In the genomic region with DNA sequence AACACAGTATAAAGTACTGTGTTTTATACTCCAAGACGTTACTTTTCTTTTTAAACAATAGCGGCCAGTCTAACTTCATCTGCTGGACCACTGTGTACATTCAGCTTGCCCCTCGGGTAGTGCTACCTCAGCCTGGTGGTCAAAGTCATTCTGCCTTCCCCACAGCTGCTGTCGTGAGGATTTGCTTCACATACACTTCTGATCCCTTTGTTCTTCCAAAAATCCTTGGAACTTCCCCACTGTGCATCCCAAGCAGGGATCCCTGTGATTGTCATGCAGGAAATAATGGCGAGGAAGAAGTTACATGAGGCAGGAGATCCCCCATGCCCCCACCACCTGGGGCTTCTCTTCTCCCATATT, we compare ENCODE assay signal across 1 cellular context.
TF ChIP-seq lines count a peak whose summit lies in the region.

No MANE protein-coding gene starts in this region.

TF ChIP-seq in GM23338, 12 proteins besides CTCF, POLR2A, EP300 and RAD21:
- TF ChIP-seq, protein P1, sequence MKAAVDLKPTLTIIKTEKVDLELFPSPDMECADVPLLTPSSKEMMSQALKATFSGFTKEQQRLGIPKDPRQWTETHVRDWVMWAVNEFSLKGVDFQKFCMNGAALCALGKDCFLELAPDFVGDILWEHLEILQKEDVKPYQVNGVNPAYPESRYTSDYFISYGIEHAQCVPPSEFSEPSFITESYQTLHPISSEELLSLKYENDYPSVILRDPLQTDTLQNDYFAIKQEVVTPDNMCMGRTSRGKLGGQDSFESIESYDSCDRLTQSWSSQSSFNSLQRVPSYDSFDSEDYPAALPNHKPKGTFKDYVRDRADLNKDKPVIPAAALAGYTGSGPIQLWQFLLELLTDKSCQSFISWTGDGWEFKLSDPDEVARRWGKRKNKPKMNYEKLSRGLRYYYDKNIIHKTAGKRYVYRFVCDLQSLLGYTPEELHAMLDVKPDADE (IDR thresholded peaks at IDR 0.05) = no peak
- TF ChIP-seq, protein P2, sequence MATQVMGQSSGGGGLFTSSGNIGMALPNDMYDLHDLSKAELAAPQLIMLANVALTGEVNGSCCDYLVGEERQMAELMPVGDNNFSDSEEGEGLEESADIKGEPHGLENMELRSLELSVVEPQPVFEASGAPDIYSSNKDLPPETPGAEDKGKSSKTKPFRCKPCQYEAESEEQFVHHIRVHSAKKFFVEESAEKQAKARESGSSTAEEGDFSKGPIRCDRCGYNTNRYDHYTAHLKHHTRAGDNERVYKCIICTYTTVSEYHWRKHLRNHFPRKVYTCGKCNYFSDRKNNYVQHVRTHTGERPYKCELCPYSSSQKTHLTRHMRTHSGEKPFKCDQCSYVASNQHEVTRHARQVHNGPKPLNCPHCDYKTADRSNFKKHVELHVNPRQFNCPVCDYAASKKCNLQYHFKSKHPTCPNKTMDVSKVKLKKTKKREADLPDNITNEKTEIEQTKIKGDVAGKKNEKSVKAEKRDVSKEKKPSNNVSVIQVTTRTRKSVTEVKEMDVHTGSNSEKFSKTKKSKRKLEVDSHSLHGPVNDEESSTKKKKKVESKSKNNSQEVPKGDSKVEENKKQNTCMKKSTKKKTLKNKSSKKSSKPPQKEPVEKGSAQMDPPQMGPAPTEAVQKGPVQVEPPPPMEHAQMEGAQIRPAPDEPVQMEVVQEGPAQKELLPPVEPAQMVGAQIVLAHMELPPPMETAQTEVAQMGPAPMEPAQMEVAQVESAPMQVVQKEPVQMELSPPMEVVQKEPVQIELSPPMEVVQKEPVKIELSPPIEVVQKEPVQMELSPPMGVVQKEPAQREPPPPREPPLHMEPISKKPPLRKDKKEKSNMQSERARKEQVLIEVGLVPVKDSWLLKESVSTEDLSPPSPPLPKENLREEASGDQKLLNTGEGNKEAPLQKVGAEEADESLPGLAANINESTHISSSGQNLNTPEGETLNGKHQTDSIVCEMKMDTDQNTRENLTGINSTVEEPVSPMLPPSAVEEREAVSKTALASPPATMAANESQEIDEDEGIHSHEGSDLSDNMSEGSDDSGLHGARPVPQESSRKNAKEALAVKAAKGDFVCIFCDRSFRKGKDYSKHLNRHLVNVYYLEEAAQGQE (IDR thresholded peaks at IDR 0.05; ENCODE audit: unreplicated experiment) = no peak
- TF ChIP-seq EZH2phosphoT487 (IDR thresholded peaks at IDR 0.05; ENCODE audit: unreplicated experiment) (no peak), JUNB (IDR thresholded peaks at IDR 0.05; ENCODE audit: unreplicated experiment) (no peak), EZH2 (IDR thresholded peaks at IDR 0.05; ENCODE audit: low read depth, unreplicated experiment) (no peak), ZNF331 (CRISPR knock-in tag; IDR thresholded peaks at IDR 0.05; ENCODE audit: low read depth) (no peak), POLR2AphosphoS5 (IDR thresholded peaks at IDR 0.05; ENCODE audit: low read depth) (no peak), STAT1 (IDR thresholded peaks at IDR 0.05; ENCODE audit: unreplicated experiment) (no peak), CREB1 (CRISPR knock-in tag; IDR thresholded peaks at IDR 0.05; ENCODE audit: low read depth) (no peak), ZNF114 (CRISPR knock-in tag; IDR thresholded peaks at IDR 0.05) (no peak)
- TF ChIP-seq, protein P3, sequence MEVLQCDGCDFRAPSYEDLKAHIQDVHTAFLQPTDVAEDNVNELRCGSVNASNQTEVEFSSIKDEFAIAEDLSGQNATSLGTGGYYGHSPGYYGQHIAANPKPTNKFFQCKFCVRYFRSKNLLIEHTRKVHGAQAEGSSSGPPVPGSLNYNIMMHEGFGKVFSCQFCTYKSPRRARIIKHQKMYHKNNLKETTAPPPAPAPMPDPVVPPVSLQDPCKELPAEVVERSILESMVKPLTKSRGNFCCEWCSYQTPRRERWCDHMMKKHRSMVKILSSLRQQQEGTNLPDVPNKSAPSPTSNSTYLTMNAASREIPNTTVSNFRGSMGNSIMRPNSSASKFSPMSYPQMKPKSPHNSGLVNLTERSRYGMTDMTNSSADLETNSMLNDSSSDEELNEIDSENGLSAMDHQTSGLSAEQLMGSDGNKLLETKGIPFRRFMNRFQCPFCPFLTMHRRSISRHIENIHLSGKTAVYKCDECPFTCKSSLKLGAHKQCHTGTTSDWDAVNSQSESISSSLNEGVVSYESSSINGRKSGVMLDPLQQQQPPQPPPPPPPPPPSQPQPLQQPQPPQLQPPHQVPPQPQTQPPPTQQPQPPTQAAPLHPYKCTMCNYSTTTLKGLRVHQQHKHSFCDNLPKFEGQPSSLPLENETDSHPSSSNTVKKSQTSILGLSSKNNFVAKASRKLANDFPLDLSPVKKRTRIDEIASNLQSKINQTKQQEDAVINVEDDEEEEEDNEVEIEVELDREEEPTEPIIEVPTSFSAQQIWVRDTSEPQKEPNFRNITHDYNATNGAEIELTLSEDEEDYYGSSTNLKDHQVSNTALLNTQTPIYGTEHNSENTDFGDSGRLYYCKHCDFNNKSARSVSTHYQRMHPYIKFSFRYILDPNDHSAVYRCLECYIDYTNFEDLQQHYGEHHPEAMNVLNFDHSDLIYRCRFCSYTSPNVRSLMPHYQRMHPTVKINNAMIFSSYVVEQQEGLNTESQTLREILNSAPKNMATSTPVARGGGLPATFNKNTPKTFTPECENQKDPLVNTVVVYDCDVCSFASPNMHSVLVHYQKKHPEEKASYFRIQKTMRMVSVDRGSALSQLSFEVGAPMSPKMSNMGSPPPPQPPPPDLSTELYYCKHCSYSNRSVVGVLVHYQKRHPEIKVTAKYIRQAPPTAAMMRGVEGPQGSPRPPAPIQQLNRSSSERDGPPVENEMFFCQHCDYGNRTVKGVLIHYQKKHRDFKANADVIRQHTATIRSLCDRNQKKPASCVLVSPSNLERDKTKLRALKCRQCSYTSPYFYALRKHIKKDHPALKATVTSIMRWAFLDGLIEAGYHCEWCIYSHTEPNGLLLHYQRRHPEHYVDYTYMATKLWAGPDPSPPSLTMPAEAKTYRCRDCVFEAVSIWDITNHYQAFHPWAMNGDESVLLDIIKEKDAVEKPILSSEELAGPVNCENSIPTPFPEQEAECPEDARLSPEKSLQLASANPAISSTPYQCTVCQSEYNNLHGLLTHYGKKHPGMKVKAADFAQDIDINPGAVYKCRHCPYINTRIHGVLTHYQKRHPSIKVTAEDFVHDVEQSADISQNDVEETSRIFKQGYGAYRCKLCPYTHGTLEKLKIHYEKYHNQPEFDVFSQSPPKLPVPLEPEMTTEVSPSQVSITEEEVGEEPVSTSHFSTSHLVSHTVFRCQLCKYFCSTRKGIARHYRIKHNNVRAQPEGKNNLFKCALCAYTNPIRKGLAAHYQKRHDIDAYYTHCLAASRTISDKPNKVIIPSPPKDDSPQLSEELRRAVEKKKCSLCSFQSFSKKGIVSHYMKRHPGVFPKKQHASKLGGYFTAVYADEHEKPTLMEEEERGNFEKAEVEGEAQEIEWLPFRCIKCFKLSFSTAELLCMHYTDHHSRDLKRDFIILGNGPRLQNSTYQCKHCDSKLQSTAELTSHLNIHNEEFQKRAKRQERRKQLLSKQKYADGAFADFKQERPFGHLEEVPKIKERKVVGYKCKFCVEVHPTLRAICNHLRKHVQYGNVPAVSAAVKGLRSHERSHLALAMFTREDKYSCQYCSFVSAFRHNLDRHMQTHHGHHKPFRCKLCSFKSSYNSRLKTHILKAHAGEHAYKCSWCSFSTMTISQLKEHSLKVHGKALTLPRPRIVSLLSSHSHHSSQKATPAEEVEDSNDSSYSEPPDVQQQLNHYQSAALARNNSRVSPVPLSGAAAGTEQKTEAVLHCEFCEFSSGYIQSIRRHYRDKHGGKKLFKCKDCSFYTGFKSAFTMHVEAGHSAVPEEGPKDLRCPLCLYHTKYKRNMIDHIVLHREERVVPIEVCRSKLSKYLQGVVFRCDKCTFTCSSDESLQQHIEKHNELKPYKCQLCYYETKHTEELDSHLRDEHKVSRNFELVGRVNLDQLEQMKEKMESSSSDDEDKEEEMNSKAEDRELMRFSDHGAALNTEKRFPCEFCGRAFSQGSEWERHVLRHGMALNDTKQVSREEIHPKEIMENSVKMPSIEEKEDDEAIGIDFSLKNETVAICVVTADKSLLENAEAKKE (CRISPR knock-in tag; IDR thresholded peaks at IDR 0.05) = no peak
